Comparison of ENCODE assay signal across 1 cellular context in the genomic region with DNA sequence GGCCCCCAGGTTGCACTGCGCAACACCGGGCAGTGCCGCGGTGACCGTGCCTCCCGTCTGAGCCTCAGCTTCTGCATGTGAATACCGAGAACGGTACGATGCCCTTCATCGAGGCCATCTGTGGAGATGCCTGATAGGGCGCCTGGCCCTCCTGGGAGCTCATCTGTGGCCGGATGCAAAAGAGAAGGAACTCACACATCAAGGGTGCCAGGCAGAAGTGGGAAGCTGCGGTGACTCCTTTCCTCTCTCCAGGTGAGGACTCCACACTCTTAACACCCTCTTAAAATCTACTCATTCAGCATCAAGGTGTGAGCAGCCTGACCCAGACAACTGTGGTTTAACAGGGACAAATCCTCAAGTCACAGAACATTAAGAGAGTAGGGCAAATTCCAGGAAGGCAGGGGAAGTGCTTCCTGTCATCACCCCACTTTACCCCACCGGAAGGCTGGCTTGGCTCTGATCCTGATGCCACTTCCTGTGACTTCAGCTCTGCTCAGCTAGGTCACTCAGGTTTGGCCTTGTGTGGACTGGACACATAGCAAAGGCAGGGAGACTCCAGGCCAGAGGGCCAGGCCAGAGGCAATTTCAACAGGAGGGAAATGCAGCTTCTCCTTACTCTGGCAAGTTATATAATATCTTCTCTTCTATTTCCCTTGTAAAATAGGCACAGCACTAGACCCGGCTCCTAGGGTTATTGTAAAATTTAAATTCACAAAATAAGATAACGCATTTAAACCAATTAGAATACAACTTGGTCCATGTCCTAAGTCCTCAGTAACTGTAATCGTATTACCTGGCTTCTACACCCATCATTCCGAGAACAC.
TF ChIP-seq lines count a peak whose summit lies in the region.

No MANE protein-coding gene starts in this region.

TF ChIP-seq in HCT116, 20 proteins besides CTCF, POLR2A, EP300 and RAD21 (continued from another document):
- TF ChIP-seq CBX3 (IDR thresholded peaks at IDR 0.05; ENCODE audit: low read depth) (no peak), SRF (IDR thresholded peaks at IDR 0.05; ENCODE audit: low read depth) (no peak), TCF7L2 (IDR thresholded peaks at IDR 0.05; ENCODE audit: borderline replicate concordance, extremely low read depth, insufficient read depth, insufficient read length) (no peak), YY1 (IDR thresholded peaks at IDR 0.05; ENCODE audit: extremely low read depth, insufficient replicate concordance, low read depth, low read length) (no peak), EGR1 (IDR thresholded peaks at IDR 0.05; ENCODE audit: low read depth) (no peak), JUND (IDR thresholded peaks at IDR 0.05) (no peak), FOSL1 (IDR thresholded peaks at IDR 0.05; ENCODE audit: low read depth) (no peak), ZFX (IDR thresholded peaks at IDR 0.05) (no peak)
- TF ChIP-seq, protein P1, sequence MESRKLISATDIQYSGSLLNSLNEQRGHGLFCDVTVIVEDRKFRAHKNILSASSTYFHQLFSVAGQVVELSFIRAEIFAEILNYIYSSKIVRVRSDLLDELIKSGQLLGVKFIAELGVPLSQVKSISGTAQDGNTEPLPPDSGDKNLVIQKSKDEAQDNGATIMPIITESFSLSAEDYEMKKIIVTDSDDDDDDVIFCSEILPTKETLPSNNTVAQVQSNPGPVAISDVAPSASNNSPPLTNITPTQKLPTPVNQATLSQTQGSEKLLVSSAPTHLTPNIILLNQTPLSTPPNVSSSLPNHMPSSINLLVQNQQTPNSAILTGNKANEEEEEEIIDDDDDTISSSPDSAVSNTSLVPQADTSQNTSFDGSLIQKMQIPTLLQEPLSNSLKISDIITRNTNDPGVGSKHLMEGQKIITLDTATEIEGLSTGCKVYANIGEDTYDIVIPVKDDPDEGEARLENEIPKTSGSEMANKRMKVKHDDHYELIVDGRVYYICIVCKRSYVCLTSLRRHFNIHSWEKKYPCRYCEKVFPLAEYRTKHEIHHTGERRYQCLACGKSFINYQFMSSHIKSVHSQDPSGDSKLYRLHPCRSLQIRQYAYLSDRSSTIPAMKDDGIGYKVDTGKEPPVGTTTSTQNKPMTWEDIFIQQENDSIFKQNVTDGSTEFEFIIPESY (IDR thresholded peaks at IDR 0.05; ENCODE audit: extremely low read depth, insufficient replicate concordance, low read length) = no peak
- TF ChIP-seq, protein P2, sequence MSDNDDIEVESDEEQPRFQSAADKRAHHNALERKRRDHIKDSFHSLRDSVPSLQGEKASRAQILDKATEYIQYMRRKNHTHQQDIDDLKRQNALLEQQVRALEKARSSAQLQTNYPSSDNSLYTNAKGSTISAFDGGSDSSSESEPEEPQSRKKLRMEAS (IDR thresholded peaks at IDR 0.05) = no peak
